Comparison of ENCODE assay signal across 9 cellular contexts in the genomic region with DNA sequence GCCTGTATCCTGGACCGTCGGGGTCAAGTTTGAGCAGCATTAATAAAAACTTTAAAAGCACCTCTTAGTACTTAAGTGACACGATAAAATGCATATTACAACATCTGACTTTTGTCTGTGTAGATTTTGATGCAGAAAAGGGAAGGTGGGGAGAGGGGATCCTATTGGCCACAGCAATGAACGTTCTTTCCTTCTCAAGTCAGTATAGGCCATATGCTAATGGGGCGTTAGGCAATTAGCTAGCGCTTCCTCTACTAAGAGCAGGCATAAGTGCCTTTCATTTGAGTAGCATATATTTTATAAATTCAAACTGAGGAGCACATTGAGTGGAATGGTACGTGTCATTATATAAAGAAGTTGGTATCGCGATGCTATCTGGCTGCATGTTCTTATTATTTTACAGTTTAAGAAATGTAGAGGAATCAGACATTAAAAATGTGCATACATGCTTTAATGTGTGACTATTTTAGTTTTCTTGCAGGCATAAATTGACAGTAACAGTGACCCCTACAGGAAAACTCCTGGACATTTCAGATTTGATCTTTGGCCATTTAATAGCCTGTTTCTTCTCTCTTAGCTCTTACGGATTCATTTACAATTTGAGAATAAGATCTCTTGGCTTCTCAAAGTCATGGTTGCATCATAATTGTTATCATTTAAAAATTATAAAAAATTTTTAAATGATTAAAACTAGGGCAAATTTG. TPM values are rescaled to one million over a fixed set of nuclear protein-coding genes. Genes with fewer than 3 reads are reported as not detected.
DNase-seq lines count a peak whose midpoint lies in the region; ATAC-seq, FAIRE-seq and TF ChIP-seq lines count a peak whose summit lies in the region.
"Had no signal": no experiment of that assay in that cellular context is flagged by ENCODE, and none has a peak within 500 bp of the region (broad histone marks: within the 10 kb centered on the region; RNA-seq: fewer than 3 reads in every experiment).

No MANE protein-coding gene starts in this region.

- H2AFZ ChIP-seq in HCT116 (ENCODE audit: low read depth, low read length, poor library complexity, severe bottlenecking) = no peak overlapping the region
- no peak overlapping the region for H2AFZ ChIP-seq in OCI-LY3 (ENCODE audit: low read depth, low read length)

- H3K27me3 ChIP-seq in HCT116 (ENCODE audit: insufficient read depth, low read length) (no peaks in the 10 kb centered on the region), OCI-LY3 (ENCODE audit: low read depth, low read length) (no peaks in the 10 kb centered on the region; the same call in 1 of the 2 replicates)

- POLR2A ChIA-PET in HCT116 (lab: Charles Lee) = no interaction called here

- ATAC-seq in HCT116 (peak; percentile 60), HG02623 (IDR thresholded peaks at IDR 0.05; ENCODE audit: unreplicated experiment) (no peak)

- H3K79me2 ChIP-seq in HCT116 (ENCODE audit: insufficient read depth, low read length) = no peaks in the 10 kb centered on the region
- H3K79me2 ChIP-seq in OCI-LY3 (ENCODE audit: low read length) = no peaks in the 10 kb centered on the region

- FAIRE-seq in frontal cortex (lab: Jason Lieb, UNC) = no peak

- BruUV-seq in HCT116 (replicated peaks; lab: Mats Ljungman, UMichigan) = no TSS peak

- peak; percentile 10 for DNase-seq in HCT116 (ENCODE audit: low read depth, low spot score)
- DNase-seq in fibroblast of pulmonary artery (ENCODE audit: low read depth) = peak; percentile 71
- DNase-seq in pons (ENCODE audit: low spot score) = peak; percentile 66
- no peak for DNase-seq in stimulated activated CD4-positive, alpha-beta T cell treated with anti-CD3 and anti-CD28 coated beads, Interleukin-4, amount 100 ng/mL, for 4 hours
- DNase-seq in frontal cortex (ENCODE audit: low spot score in 2 of 2) = no peak
- no peak for DNase-seq in SHP77 (lab: John Stamatoyannopoulos, UW)

- H3K9me2 ChIP-seq in HCT116 (ENCODE audit: insufficient read depth) = no peaks in the 10 kb centered on the region

- no peak for TF ChIP-seq POLR2A in HCT116 (IDR thresholded peaks at IDR 0.05; ENCODE audit: borderline replicate concordance, extremely low read depth, insufficient read depth, insufficient read length)

- H3K36me3 ChIP-seq in HCT116 (ENCODE audit: control insufficient read depth in 1 of 2, insufficient read depth in 2 of 2, low read length in 2 of 2) = no peaks in the 10 kb centered on the region
- no peaks in the 10 kb centered on the region for H3K36me3 ChIP-seq in OCI-LY3 (replicated peaks; ENCODE audit: low read depth, low read length)

- CTCF ChIA-PET in HCT116 (lab: Charles Lee) = interaction anchor here (0.9 to 1.1 kb wide), 3 partner anchors 11 to 216 kb away, joined by 5 to 8 read pairs (median 6); no protein-coding TSS in a partner anchor

- TF ChIP-seq RAD21 in HCT116 (IDR thresholded peaks at IDR 0.05; ENCODE audit: low read depth) = 0 out of 2 replicates have a peak, but pooled peaks have one; percentile 30

- no peaks in the 10 kb centered on the region for H4K20me1 ChIP-seq in HCT116 (ENCODE audit: insufficient read depth)
- no peaks in the 10 kb centered on the region for H4K20me1 ChIP-seq in OCI-LY3 (ENCODE audit: insufficient read depth, low read length)

- H3K4me3 ChIP-seq in HCT116 (replicated peaks in 1 of 2; ENCODE audit: low read depth in 1 of 2, low read length in 2 of 2) (no peak overlapping the region), OCI-LY3 (ENCODE audit: low read length) (no peak overlapping the region), fibroblast of pulmonary artery (replicated peaks; ENCODE audit: low read depth, low read length) (peak overlapping the region; percentile 59)
- H3K4me3 ChIP-seq: SK-N-MC had no signal

- RAD21 ChIA-PET in HCT116 (lab: Charles Lee; ENCODE audit: low non-redundant PET in 1 of 2, low total read pairs in 2 of 2, uncharacterized antibody in 2 of 2, unreplicated experiment in 2 of 2) = no interaction called here

- H3K9ac ChIP-seq in HCT116 (ENCODE audit: low read length) (no peak overlapping the region), OCI-LY3 (ENCODE audit: low read length) (no peak overlapping the region)

- H3K9me3 ChIP-seq in HCT116 (ENCODE audit: control insufficient read depth in 1 of 2, insufficient read depth in 1 of 2, low read depth in 1 of 2, low read length in 2 of 2) (no peaks in the 10 kb centered on the region), OCI-LY3 (ENCODE audit: insufficient read depth, low read length) (no peaks in the 10 kb centered on the region)

- intact Hi-C loops in HCT116 (cut with micrococcal nuclease) = loop anchor here (5.0 kb wide), 1 partner anchor 192 kb away; no protein-coding TSS in a partner anchor

- H3K27ac ChIP-seq in HCT116 (ENCODE audit: low read depth, low read length) = no peak overlapping the region
- no peak overlapping the region for H3K27ac ChIP-seq in OCI-LY3 (ENCODE audit: low read length)
- H3K27ac ChIP-seq: SK-N-MC had no signal

- H3K4me1 ChIP-seq in HCT116 (ENCODE audit: control insufficient read depth in 1 of 2, insufficient read depth in 2 of 2, low read length in 2 of 2) (no peaks in the 10 kb centered on the region), OCI-LY3 (ENCODE audit: low read length) (no peaks in the 10 kb centered on the region)

- TF ChIP-seq CTCF in HCT116 (IDR thresholded peaks at IDR 0.05 in 2 of 3, conservative IDR thresholded peaks at IDR 0.05 in 1 of 3; ENCODE audit: borderline replicate concordance in 1 of 3, insufficient read depth in 1 of 3, low read depth in 2 of 3, low read length in 2 of 3) (peak; percentile 15 to 49 (median 46); a peak in 4 of 6 replicates), OCI-LY3 (IDR thresholded peaks at IDR 0.05; ENCODE audit: low read depth, low read length) (peak; percentile 49), fibroblast of pulmonary artery (IDR thresholded peaks at IDR 0.05; ENCODE audit: low read length, missing control alignments) (peak; percentile 54)

- H3K4me2 ChIP-seq in HCT116 (ENCODE audit: low read length) = no peak overlapping the region
- no peak overlapping the region for H3K4me2 ChIP-seq in OCI-LY3 (ENCODE audit: low read length)

TF ChIP-seq in HCT116, 20 proteins besides CTCF, POLR2A, EP300 and RAD21 (continues in another document):
- TF ChIP-seq ZNF274 (IDR thresholded peaks at IDR 0.05; ENCODE audit: low read depth, low read length) (no peak), ZFX (IDR thresholded peaks at IDR 0.05) (no peak), EZH2phosphoT487 (IDR thresholded peaks at IDR 0.05; ENCODE audit: borderline replicate concordance) (no peak), SP1 (IDR thresholded peaks at IDR 0.05; ENCODE audit: low read depth) (no peak), YY1 (IDR thresholded peaks at IDR 0.05; ENCODE audit: extremely low read depth, insufficient replicate concordance, low read depth, low read length) (no peak), FOSL1 (IDR thresholded peaks at IDR 0.05; ENCODE audit: low read depth) (no peak), POLR2AphosphoS5 (IDR thresholded peaks at IDR 0.05; ENCODE audit: low read depth, low read length) (no peak)
- TF ChIP-seq, protein P1, sequence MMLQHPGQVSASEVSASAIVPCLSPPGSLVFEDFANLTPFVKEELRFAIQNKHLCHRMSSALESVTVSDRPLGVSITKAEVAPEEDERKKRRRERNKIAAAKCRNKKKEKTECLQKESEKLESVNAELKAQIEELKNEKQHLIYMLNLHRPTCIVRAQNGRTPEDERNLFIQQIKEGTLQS (IDR thresholded peaks at IDR 0.05) = no peak
- TF ChIP-seq, protein P2, sequence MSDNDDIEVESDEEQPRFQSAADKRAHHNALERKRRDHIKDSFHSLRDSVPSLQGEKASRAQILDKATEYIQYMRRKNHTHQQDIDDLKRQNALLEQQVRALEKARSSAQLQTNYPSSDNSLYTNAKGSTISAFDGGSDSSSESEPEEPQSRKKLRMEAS (IDR thresholded peaks at IDR 0.05) = no peak
- TF ChIP-seq, protein P3, sequence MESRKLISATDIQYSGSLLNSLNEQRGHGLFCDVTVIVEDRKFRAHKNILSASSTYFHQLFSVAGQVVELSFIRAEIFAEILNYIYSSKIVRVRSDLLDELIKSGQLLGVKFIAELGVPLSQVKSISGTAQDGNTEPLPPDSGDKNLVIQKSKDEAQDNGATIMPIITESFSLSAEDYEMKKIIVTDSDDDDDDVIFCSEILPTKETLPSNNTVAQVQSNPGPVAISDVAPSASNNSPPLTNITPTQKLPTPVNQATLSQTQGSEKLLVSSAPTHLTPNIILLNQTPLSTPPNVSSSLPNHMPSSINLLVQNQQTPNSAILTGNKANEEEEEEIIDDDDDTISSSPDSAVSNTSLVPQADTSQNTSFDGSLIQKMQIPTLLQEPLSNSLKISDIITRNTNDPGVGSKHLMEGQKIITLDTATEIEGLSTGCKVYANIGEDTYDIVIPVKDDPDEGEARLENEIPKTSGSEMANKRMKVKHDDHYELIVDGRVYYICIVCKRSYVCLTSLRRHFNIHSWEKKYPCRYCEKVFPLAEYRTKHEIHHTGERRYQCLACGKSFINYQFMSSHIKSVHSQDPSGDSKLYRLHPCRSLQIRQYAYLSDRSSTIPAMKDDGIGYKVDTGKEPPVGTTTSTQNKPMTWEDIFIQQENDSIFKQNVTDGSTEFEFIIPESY (IDR thresholded peaks at IDR 0.05; ENCODE audit: extremely low read depth, insufficient replicate concordance, low read length) = no peak
- TF ChIP-seq, protein P4, sequence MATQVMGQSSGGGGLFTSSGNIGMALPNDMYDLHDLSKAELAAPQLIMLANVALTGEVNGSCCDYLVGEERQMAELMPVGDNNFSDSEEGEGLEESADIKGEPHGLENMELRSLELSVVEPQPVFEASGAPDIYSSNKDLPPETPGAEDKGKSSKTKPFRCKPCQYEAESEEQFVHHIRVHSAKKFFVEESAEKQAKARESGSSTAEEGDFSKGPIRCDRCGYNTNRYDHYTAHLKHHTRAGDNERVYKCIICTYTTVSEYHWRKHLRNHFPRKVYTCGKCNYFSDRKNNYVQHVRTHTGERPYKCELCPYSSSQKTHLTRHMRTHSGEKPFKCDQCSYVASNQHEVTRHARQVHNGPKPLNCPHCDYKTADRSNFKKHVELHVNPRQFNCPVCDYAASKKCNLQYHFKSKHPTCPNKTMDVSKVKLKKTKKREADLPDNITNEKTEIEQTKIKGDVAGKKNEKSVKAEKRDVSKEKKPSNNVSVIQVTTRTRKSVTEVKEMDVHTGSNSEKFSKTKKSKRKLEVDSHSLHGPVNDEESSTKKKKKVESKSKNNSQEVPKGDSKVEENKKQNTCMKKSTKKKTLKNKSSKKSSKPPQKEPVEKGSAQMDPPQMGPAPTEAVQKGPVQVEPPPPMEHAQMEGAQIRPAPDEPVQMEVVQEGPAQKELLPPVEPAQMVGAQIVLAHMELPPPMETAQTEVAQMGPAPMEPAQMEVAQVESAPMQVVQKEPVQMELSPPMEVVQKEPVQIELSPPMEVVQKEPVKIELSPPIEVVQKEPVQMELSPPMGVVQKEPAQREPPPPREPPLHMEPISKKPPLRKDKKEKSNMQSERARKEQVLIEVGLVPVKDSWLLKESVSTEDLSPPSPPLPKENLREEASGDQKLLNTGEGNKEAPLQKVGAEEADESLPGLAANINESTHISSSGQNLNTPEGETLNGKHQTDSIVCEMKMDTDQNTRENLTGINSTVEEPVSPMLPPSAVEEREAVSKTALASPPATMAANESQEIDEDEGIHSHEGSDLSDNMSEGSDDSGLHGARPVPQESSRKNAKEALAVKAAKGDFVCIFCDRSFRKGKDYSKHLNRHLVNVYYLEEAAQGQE (IDR thresholded peaks at IDR 0.05; ENCODE audit: low read depth) = no peak

RNA-seq across cellular contexts. Expression of a gene that starts 1.1 kb away (rescaled TPM):
- total RNA-seq in HCT116 (2021; ENCODE audit: unreplicated experiment) (0.25 TPM), frontal cortex (1.6 TPM)
- polyA plus RNA-seq in HCT116 (2012) = 0.04 and 0.07 TPM in 2 replicates

Comparison
In these comparisons a context has a peak if more than half of its experiments do, and no peak if none do; other contexts are left out.
1. DNase-seq: peak in HCT116 (single experiment), fibroblast of pulmonary artery (single experiment) and pons (single experiment); none in stimulated activated CD4-positive, alpha-beta T cell treated with anti-CD3 and anti-CD28 coated beads, Interleukin-4, amount 100 ng/mL, for 4 hours (0 of 2), frontal cortex (0 of 2) and SHP77 (0 of 2).
2. Peak in every context shown above with its lines, with median percentiles within 50 percentile points of each other: CTCF ChIP-seq.